Comparison of ENCODE assay signal across 17 cellular contexts in the genomic region with DNA sequence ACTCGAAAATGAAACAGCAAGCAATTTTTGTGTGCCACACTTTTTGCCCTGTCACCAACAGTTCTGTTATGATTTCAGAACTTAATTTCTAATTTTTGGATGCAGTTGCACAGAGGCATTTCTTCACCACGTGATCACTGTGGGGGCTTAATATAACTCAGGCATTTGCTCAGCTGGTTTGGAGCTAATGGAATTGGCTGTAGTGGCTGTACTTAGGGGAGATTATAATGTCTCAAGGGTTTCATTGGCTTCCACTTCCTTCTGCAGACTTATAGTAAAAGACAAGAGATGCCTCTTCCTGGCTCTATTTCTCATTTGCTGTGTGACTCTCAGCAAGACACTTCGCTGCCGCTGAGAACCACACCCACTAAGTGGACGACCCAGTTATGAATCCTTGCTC.
A peak's percentile ranks its signal among the peaks of the same experiment; 100 is the strongest.
DNase-seq lines count a peak whose midpoint lies in the region; ATAC-seq and TF ChIP-seq lines count a peak whose summit lies in the region.
"Had no signal": no experiment of that assay in that cellular context is flagged by ENCODE, and none has a peak within 500 bp of the region (broad histone marks: within the 10 kb centered on the region; RNA-seq: fewer than 3 reads in every experiment).

No MANE protein-coding gene starts in this region.

- H3K27me3 Mint-ChIP-seq in stimulated activated naive CD8-positive, alpha-beta T cell treated with anti-CD3 and anti-CD28 coated beads, Interleukin-15, Interleukin-2, amounts not matched to agents 100 ng/mL and 50 ng/mL, for 24 hours, result no peaks in the 10 kb centered on the region
- H3K27me3 Mint-ChIP-seq in stimulated activated naive CD8-positive, alpha-beta T cell treated with anti-CD3 and anti-CD28 coated beads, Interleukin-15, amount 100 ng/mL, for 72 hours, result no peaks in the 10 kb centered on the region
- H3K27me3 Mint-ChIP-seq in activated B cell treated with CpG ODN at 0.5 μM for 24 hours, result no peaks in the 10 kb centered on the region
- H3K27me3 Mint-ChIP-seq in activated CD4-positive, alpha-beta memory T cell treated with anti-CD3 and anti-CD28 coated beads, Interleukin-2, amount 10 ng/mL, durations not matched to agents 7 days and 5 days, result no peaks in the 10 kb centered on the region
- H3K27me3 Mint-ChIP-seq: type B pancreatic cell had no signal

- no peak for DNase-seq in stimulated activated naive CD8-positive, alpha-beta T cell treated with anti-CD3 and anti-CD28 coated beads, Interleukin-15, amount 100 ng/mL, for 72 hours
- no peak for DNase-seq in activated B cell treated with CpG ODN at 0.5 μM for 24 hours
- no peak for DNase-seq in activated CD4-positive, alpha-beta memory T cell treated with anti-CD3 and anti-CD28 coated beads, Interleukin-2, amount 10 ng/mL, durations not matched to agents 7 days and 5 days
- no peak for DNase-seq in mucosa of gallbladder (ENCODE audit: low spot score)
- DNase-seq: activated naive CD4-positive, alpha-beta T cell treated with anti-CD3 and anti-CD28 coated beads, Interleukin-2, amount 50 U/mL, for 16 hours; DMS79 treated with DMSO at 0.1 percent for 48 hours; H9; left colon; NCI-H510A treated with DMSO at 0.1 percent for 48 hours; nucleus accumbens; stimulated activated CD4-positive, alpha-beta T cell treated with anti-CD3 and anti-CD28 coated beads, Interleukin-12 subunit alpha, Interleukin-12 subunit beta, amount 100 ng/mL, for 4 hours had no signal

- H3K27ac Mint-ChIP-seq in stimulated activated naive CD8-positive, alpha-beta T cell treated with anti-CD3 and anti-CD28 coated beads, Interleukin-15, Interleukin-2, amounts not matched to agents 100 ng/mL and 50 ng/mL, for 24 hours, result no peak overlapping the region
- no peak overlapping the region for H3K27ac Mint-ChIP-seq in stimulated activated naive CD8-positive, alpha-beta T cell treated with anti-CD3 and anti-CD28 coated beads, Interleukin-15, amount 100 ng/mL, for 72 hours
- H3K27ac Mint-ChIP-seq in activated B cell treated with CpG ODN at 0.5 μM for 24 hours, result peak overlapping the region; percentile 93
- H3K27ac Mint-ChIP-seq in activated CD4-positive, alpha-beta memory T cell treated with anti-CD3 and anti-CD28 coated beads, Interleukin-2, amount 10 ng/mL, durations not matched to agents 7 days and 5 days, result no peak overlapping the region
- H3K27ac Mint-ChIP-seq: H9, type B pancreatic cell had no signal

- no peaks in the 10 kb centered on the region for H3K36me3 ChIP-seq in mucosa of rectum (ENCODE audit: control insufficient read depth in 2 of 2, insufficient read depth in 2 of 2, low read length in 2 of 2)
- H3K36me3 ChIP-seq: SJSA1 had no signal

- intact Hi-C loops in activated B cell treated with CpG ODN at 0.5 μM for 24 hours (cut with micrococcal nuclease), result no loop called here

- peak overlapping the region; percentile 20 to 40 for H3K27ac ChIP-seq in mucosa of rectum (ENCODE audit: low read depth in 2 of 2, low read length in 2 of 2)
- H3K27ac ChIP-seq: SJSA1 had no signal

- no peaks in the 10 kb centered on the region for H3K9me3 Mint-ChIP-seq in stimulated activated naive CD8-positive, alpha-beta T cell treated with anti-CD3 and anti-CD28 coated beads, Interleukin-15, Interleukin-2, amounts not matched to agents 100 ng/mL and 50 ng/mL, for 24 hours
- no peaks in the 10 kb centered on the region for H3K9me3 Mint-ChIP-seq in stimulated activated naive CD8-positive, alpha-beta T cell treated with anti-CD3 and anti-CD28 coated beads, Interleukin-15, amount 100 ng/mL, for 72 hours
- no peaks in the 10 kb centered on the region for H3K9me3 Mint-ChIP-seq in activated B cell treated with CpG ODN at 0.5 μM for 24 hours
- H3K9me3 Mint-ChIP-seq in activated CD4-positive, alpha-beta memory T cell treated with anti-CD3 and anti-CD28 coated beads, Interleukin-2, amount 10 ng/mL, durations not matched to agents 7 days and 5 days, result no peaks in the 10 kb centered on the region
- H3K9me3 Mint-ChIP-seq: H9, type B pancreatic cell had no signal

- H3K9me3 ChIP-seq in mucosa of rectum (ENCODE audit: control insufficient read depth in 2 of 2, low read length in 2 of 2), result no peaks in the 10 kb centered on the region
- H3K9me3 ChIP-seq: SJSA1 had no signal

- H3K36me3 Mint-ChIP-seq in stimulated activated naive CD8-positive, alpha-beta T cell treated with anti-CD3 and anti-CD28 coated beads, Interleukin-15, Interleukin-2, amounts not matched to agents 100 ng/mL and 50 ng/mL, for 24 hours (ENCODE audit: low read depth), result no peaks in the 10 kb centered on the region
- H3K36me3 Mint-ChIP-seq in activated B cell treated with CpG ODN at 0.5 μM for 24 hours (ENCODE audit: low read depth), result peaks cover 7% of the 10 kb centered on the region
- H3K36me3 Mint-ChIP-seq in activated CD4-positive, alpha-beta memory T cell treated with anti-CD3 and anti-CD28 coated beads, Interleukin-2, amount 10 ng/mL, durations not matched to agents 7 days and 5 days (ENCODE audit: low read depth), result no peaks in the 10 kb centered on the region
- H3K36me3 Mint-ChIP-seq: type B pancreatic cell had no signal

- peaks cover 88% of the 10 kb centered on the region for H3K4me1 Mint-ChIP-seq in stimulated activated naive CD8-positive, alpha-beta T cell treated with anti-CD3 and anti-CD28 coated beads, Interleukin-15, Interleukin-2, amounts not matched to agents 100 ng/mL and 50 ng/mL, for 24 hours (ENCODE audit: low read depth)
- H3K4me1 Mint-ChIP-seq in stimulated activated naive CD8-positive, alpha-beta T cell treated with anti-CD3 and anti-CD28 coated beads, Interleukin-15, amount 100 ng/mL, for 72 hours, result peaks cover 75% of the 10 kb centered on the region
- H3K4me1 Mint-ChIP-seq in activated B cell treated with CpG ODN at 0.5 μM for 24 hours, result peaks cover 94% of the 10 kb centered on the region
- peaks cover 40% of the 10 kb centered on the region for H3K4me1 Mint-ChIP-seq in activated CD4-positive, alpha-beta memory T cell treated with anti-CD3 and anti-CD28 coated beads, Interleukin-2, amount 10 ng/mL, durations not matched to agents 7 days and 5 days

- peak overlapping the region; percentile 14 for H3K4me3 Mint-ChIP-seq in stimulated activated naive CD8-positive, alpha-beta T cell treated with anti-CD3 and anti-CD28 coated beads, Interleukin-15, Interleukin-2, amounts not matched to agents 100 ng/mL and 50 ng/mL, for 24 hours
- no peak overlapping the region for H3K4me3 Mint-ChIP-seq in stimulated activated naive CD8-positive, alpha-beta T cell treated with anti-CD3 and anti-CD28 coated beads, Interleukin-15, amount 100 ng/mL, for 72 hours
- H3K4me3 Mint-ChIP-seq in activated B cell treated with CpG ODN at 0.5 μM for 24 hours, result peak overlapping the region; percentile 13
- H3K4me3 Mint-ChIP-seq in activated CD4-positive, alpha-beta memory T cell treated with anti-CD3 and anti-CD28 coated beads, Interleukin-2, amount 10 ng/mL, durations not matched to agents 7 days and 5 days, result no peak overlapping the region
- H3K4me3 Mint-ChIP-seq: H9, type B pancreatic cell had no signal

- CTCF ChIA-PET in activated B cell treated with CpG ODN at 0.5 μM for 24 hours (lab: Charles Lee), result interaction anchor here (0.6 to 1.4 kb wide), 4 partner anchors 12 to 513 kb away, joined by 3 to 7 read pairs (median 4); no protein-coding TSS in a partner anchor
- CTCF ChIA-PET in activated CD4-positive, alpha-beta memory T cell treated with anti-CD3 and anti-CD28 coated beads, Interleukin-2, amount 10 ng/mL, durations not matched to agents 7 days and 5 days (lab: Charles Lee), result interaction anchor here (1.1 to 1.2 kb wide), 2 partner anchors 22 to 572 kb away, joined by 3 to 5 read pairs; no protein-coding TSS in a partner anchor

- H3K27me3 ChIP-seq in mucosa of rectum (ENCODE audit: control insufficient read depth in 2 of 2, insufficient read depth in 2 of 2, low read length in 2 of 2), result no peaks in the 10 kb centered on the region
- H3K27me3 ChIP-seq: SJSA1 had no signal

- no peak for TF ChIP-seq CTCF in activated B cell treated with CpG ODN at 0.5 μM for 24 hours (IDR thresholded peaks at IDR 0.05)

- no peak for ATAC-seq in stimulated activated naive CD8-positive, alpha-beta T cell treated with anti-CD3 and anti-CD28 coated beads, Interleukin-15, amount 100 ng/mL, for 72 hours
- ATAC-seq in activated B cell treated with CpG ODN at 0.5 μM for 24 hours (ENCODE audit: low read depth) (peak; percentile 27), GM19328 (IDR thresholded peaks at IDR 0.05; ENCODE audit: unreplicated experiment) (no peak), HG03354 (IDR thresholded peaks at IDR 0.05; ENCODE audit: poor library complexity, severe bottlenecking, unreplicated experiment) (no peak)
- ATAC-seq: left colon had no signal

- POLR2A ChIA-PET in activated B cell treated with CpG ODN at 0.5 μM for 24 hours (lab: Charles Lee), result interaction anchor here (0.7 to 9.9 kb wide), 21 partner anchors 11 to 543 kb away, joined by 3 to 413 read pairs (median 6); partner anchors contain the start of gene ZFP36L1
- POLR2A ChIA-PET in activated CD4-positive, alpha-beta memory T cell treated with anti-CD3 and anti-CD28 coated beads, Interleukin-2, amount 10 ng/mL, durations not matched to agents 7 days and 5 days (lab: Charles Lee), result interaction anchor here (1.0 to 3.0 kb wide), 3 partner anchors 11 to 518 kb away, joined by 3 to 8 read pairs (median 4); no protein-coding TSS in a partner anchor

- H3K4me3 ChIP-seq in mucosa of rectum (ENCODE audit: low read length in 2 of 2), result peak overlapping the region in 1 of 2 donors; percentile 8
- H3K4me3 ChIP-seq: SJSA1 had no signal

- H3K4me1 ChIP-seq in mucosa of rectum (ENCODE audit: control insufficient read depth in 2 of 2, insufficient read depth in 2 of 2, low read length in 2 of 2), result peaks cover 17 to 31% of the 10 kb centered on the region in 2 donors
- H3K4me1 ChIP-seq: SJSA1 had no signal

- no peak overlapping the region for H3K9ac ChIP-seq in mucosa of rectum (ENCODE audit: low read depth in 1 of 2, low read length in 2 of 2)

Comparison
In these comparisons a context has a peak if more than half of its experiments do, and no peak if none do; other contexts are left out.
1. H3K4me3 Mint-ChIP-seq: peak in stimulated activated naive CD8-positive, alpha-beta T cell treated with anti-CD3 and anti-CD28 coated beads, Interleukin-15, Interleukin-2, amounts not matched to agents 100 ng/mL and 50 ng/mL, for 24 hours (single experiment) and activated B cell treated with CpG ODN at 0.5 μM for 24 hours (single experiment); none in stimulated activated naive CD8-positive, alpha-beta T cell treated with anti-CD3 and anti-CD28 coated beads, Interleukin-15, amount 100 ng/mL, for 72 hours (0 of 2) and activated CD4-positive, alpha-beta memory T cell treated with anti-CD3 and anti-CD28 coated beads, Interleukin-2, amount 10 ng/mL, durations not matched to agents 7 days and 5 days (single experiment).